In genomic region chr10:16952610-16953009, GRCh38 we compare ENCODE assay signal across 1 cellular context.
TF ChIP-seq lines count a peak whose summit lies in the region.

No MANE protein-coding gene starts in this region.

TF ChIP-seq in WTC11, 78 proteins besides CTCF, POLR2A, EP300 and RAD21 (continued from another document):
- TF ChIP-seq ATF2 (CRISPR knock-in tag; IDR thresholded peaks at IDR 0.05; ENCODE audit: borderline replicate concordance, low read depth) (no peak), ETV6 (CRISPR knock-in tag; IDR thresholded peaks at IDR 0.05) (no peak)
TF ChIP-seq in WTC11: peak in this region for 0.
